9 cellular contexts compared by ENCODE assay signal in genomic region chr14:21990116-21990515, GRCh38.
DNase-seq lines count a peak whose midpoint lies in the region; ATAC-seq and TF ChIP-seq lines count a peak whose summit lies in the region.
"Had no signal": no experiment of that assay in that cellular context is flagged by ENCODE, and none has a peak within 500 bp of the region (broad histone marks: within the 10 kb centered on the region; RNA-seq: fewer than 3 reads in every experiment).

No MANE protein-coding gene starts in this region.

- H3K9me3 Mint-ChIP-seq in MCF 10A (ENCODE audit: unreplicated experiment): no peaks in the 10 kb centered on the region

- intact Hi-C loops in MCF 10A (cut with micrococcal nuclease): no loop called here
- intact Hi-C loops in breast epithelium (cut with DNase I; ENCODE audit: low total_unique reads): no loop called here
- intact Hi-C loops in esophagus squamous epithelium (cut with DNase I): no loop called here

- 13 to 19% methylated on average over 2 of the region's 2 CpGs for WGBS in esophagus squamous epithelium, 2 donors
- 22 to 27% methylated on average over 2 of the region's 2 CpGs for WGBS in tibial nerve, 2 donors

- no peak for TF ChIP-seq EP300 in tibial nerve (IDR thresholded peaks at IDR 0.05)

- no peak overlapping the region for H3K9ac ChIP-seq in SU-DHL-6 (ENCODE audit: low read length)

- no peaks in the 10 kb centered on the region for H3K4me1 ChIP-seq in breast epithelium
- no peaks in the 10 kb centered on the region for H3K4me1 ChIP-seq in esophagus squamous epithelium
- H3K4me1 ChIP-seq in tibial nerve: peaks cover 0 to 5% (median 0%) of the 10 kb centered on the region in 4 donors
- H3K4me1 ChIP-seq: left lung had no signal

- H3F3A ChIP-seq in SU-DHL-6 (ENCODE audit: insufficient read depth): no peaks in the 10 kb centered on the region

- no peaks in the 10 kb centered on the region for H4K20me1 ChIP-seq in SU-DHL-6 (ENCODE audit: low read depth, low read length)

- TF ChIP-seq POLR2A in breast epithelium (IDR thresholded peaks at IDR 0.05) (no peak), esophagus squamous epithelium (IDR thresholded peaks at IDR 0.05) (no peak), tibial nerve (IDR thresholded peaks at IDR 0.05) (no peak)

- H3K9me2 ChIP-seq in SU-DHL-6 (replicated peaks; ENCODE audit: insufficient read depth, low read length): no peaks in the 10 kb centered on the region

- H3K9me3 ChIP-seq in breast epithelium (no peaks in the 10 kb centered on the region), SU-DHL-6 (ENCODE audit: insufficient read depth, low read length) (no peaks in the 10 kb centered on the region), esophagus squamous epithelium (no peaks in the 10 kb centered on the region), tibial nerve (no peaks in the 10 kb centered on the region)
- H3K9me3 ChIP-seq: left lung had no signal

- H3K4me2 ChIP-seq in SU-DHL-6 (ENCODE audit: low read depth, low read length, poor library complexity, severe bottlenecking): no peak overlapping the region

- H2AFZ ChIP-seq in SU-DHL-6 (ENCODE audit: low read depth, low read length, severe bottlenecking): no peak overlapping the region

- H3K79me2 ChIP-seq in SU-DHL-6 (ENCODE audit: insufficient read depth, low read length): no peaks in the 10 kb centered on the region

- H3K27me3 ChIP-seq in breast epithelium: peaks cover 0 to 8% of the 10 kb centered on the region in 2 donors
- no peaks in the 10 kb centered on the region for H3K27me3 ChIP-seq in SU-DHL-6 (ENCODE audit: low read length)
- peaks cover 0 to 4% (median 0%) of the 10 kb centered on the region in 4 donors for H3K27me3 ChIP-seq in esophagus squamous epithelium
- H3K27me3 ChIP-seq in tibial nerve: no peaks in the 10 kb centered on the region
- H3K27me3 ChIP-seq: left lung had no signal

- BruUV-seq in MCF 10A (replicated peaks; lab: Mats Ljungman, UMichigan): no TSS peak

- ATAC-seq in GM19467 (IDR thresholded peaks at IDR 0.05; ENCODE audit: unreplicated experiment): no peak
- ATAC-seq in HG02642 (IDR thresholded peaks at IDR 0.05; ENCODE audit: poor library complexity, unreplicated experiment): no peak
- ATAC-seq: left lung had no signal

- POLR2A ChIA-PET in MCF 10A (lab: Yijun Ruan, JAX): no interaction called here

- CTCF ChIA-PET in MCF 10A (lab: Yijun Ruan, JAX): interaction anchor here (0.6 to 4.0 kb wide), 10 partner anchors 8 to 110 kb away, joined by 3 to 21 read pairs (median 5); no protein-coding TSS in a partner anchor

- H3K27ac ChIP-seq in breast epithelium (no peak overlapping the region), SU-DHL-6 (ENCODE audit: low read depth, low read length) (no peak overlapping the region), esophagus squamous epithelium (no peak overlapping the region), tibial nerve (no peak overlapping the region)
- H3K27ac ChIP-seq: left lung had no signal

- peak; percentile 40 for TF ChIP-seq CTCF in MCF 10A (IDR thresholded peaks at IDR 0.05; ENCODE audit: unreplicated experiment)
- TF ChIP-seq CTCF in breast epithelium (IDR thresholded peaks at IDR 0.05): peak in 1 of 3 donors; percentile 17
- TF ChIP-seq CTCF in SU-DHL-6 (IDR thresholded peaks at IDR 0.05; ENCODE audit: insufficient read depth, low read length, poor library complexity, severe bottlenecking): peak; percentile 24
- TF ChIP-seq CTCF in esophagus squamous epithelium (IDR thresholded peaks at IDR 0.05): peak in 4 of 6 experiments; percentile 12 to 41 (median 28)
- peak; percentile 4 to 32 (median 14) for TF ChIP-seq CTCF in tibial nerve (IDR thresholded peaks at IDR 0.05)

- peak; percentile 5 for DNase-seq in MCF 10A (ENCODE audit: unreplicated experiment)
- DNase-seq in breast epithelium (ENCODE audit: low spot score in 2 of 2): no peak
- no peak for DNase-seq in esophagus squamous epithelium (lab: John Stamatoyannopoulos, UW)
- DNase-seq in tibial nerve (ENCODE audit: low spot score in 2 of 2): no peak
- no peak for DNase-seq in dedifferentiated amniotic fluid mesenchymal stem cell (ENCODE audit: extremely low spot score)
- DNase-seq: left lung had no signal

- H3K36me3 ChIP-seq in breast epithelium: no peaks in the 10 kb centered on the region
- H3K36me3 ChIP-seq in SU-DHL-6 (ENCODE audit: low read length): no peaks in the 10 kb centered on the region
- no peaks in the 10 kb centered on the region for H3K36me3 ChIP-seq in esophagus squamous epithelium
- H3K36me3 ChIP-seq in tibial nerve: no peaks in the 10 kb centered on the region
- H3K36me3 ChIP-seq: left lung had no signal

- no peaks in the 10 kb centered on the region for H3K36me3 Mint-ChIP-seq in MCF 10A (ENCODE audit: insufficient read depth, unreplicated experiment)

- H3K27me3 Mint-ChIP-seq in MCF 10A (ENCODE audit: insufficient read depth, unreplicated experiment): peaks cover 83% of the 10 kb centered on the region

- H3K27ac Mint-ChIP-seq in MCF 10A (ENCODE audit: low read depth, unreplicated experiment): no peak overlapping the region

- H3K4me1 Mint-ChIP-seq in MCF 10A (ENCODE audit: insufficient read depth, unreplicated experiment): no peaks in the 10 kb centered on the region

- H3K4me3 ChIP-seq in breast epithelium (no peak overlapping the region), SU-DHL-6 (ENCODE audit: insufficient read depth, low read length, poor library complexity, severe bottlenecking) (no peak overlapping the region), esophagus squamous epithelium (no peak overlapping the region), tibial nerve (no peak overlapping the region)
- H3K4me3 ChIP-seq: left lung had no signal

- no peak overlapping the region for H3K4me3 Mint-ChIP-seq in MCF 10A (ENCODE audit: unreplicated experiment)
